ENCODE assay signal across 18 cellular contexts in genomic region chr7:147540743-147541142, GRCh38.
DNase-seq lines count a peak whose midpoint lies in the region; ATAC-seq, FAIRE-seq and TF ChIP-seq lines count a peak whose summit lies in the region.
"Had no signal": no experiment of that assay in that cellular context is flagged by ENCODE, and none has a peak within 500 bp of the region (broad histone marks: within the 10 kb centered on the region; RNA-seq: fewer than 3 reads in every experiment).

No MANE protein-coding gene starts in this region.

- FAIRE-seq in A549 (lab: Jason Lieb, UNC), result no peak
- FAIRE-seq: GM12891, GM18507 had no signal

- H3K9me3 ChIP-seq in A549 (no peaks in the 10 kb centered on the region; the same call in 1 of the 3 replicates), IMR-90 (ENCODE audit: control insufficient read depth, insufficient read depth, low read length) (0 out of 2 replicates have a peak, but pooled peaks cover 2% of the 10 kb centered on the region), skeletal muscle satellite cell (replicated peaks; ENCODE audit: low read length) (no peaks in the 10 kb centered on the region)

- no peak for TF ChIP-seq POLR2A in A549 (IDR thresholded peaks at IDR 0.05; ENCODE audit: low read length)
- no peak for TF ChIP-seq POLR2A in IMR-90 (IDR thresholded peaks at IDR 0.05; ENCODE audit: low read depth, low read length)

- H3K36me3 ChIP-seq in IMR-90 (ENCODE audit: control insufficient read depth, insufficient read depth, low read length) (no peaks in the 10 kb centered on the region), skeletal muscle satellite cell (ENCODE audit: insufficient read depth, low read length) (no peaks in the 10 kb centered on the region)
- H3K36me3 ChIP-seq: BLaER1 treated with 17β-estradiol and CSF1 and Interleukin-3, amounts not matched to agents 10 nM and 100 nM had no signal

- no peak overlapping the region for H2AFZ ChIP-seq in IMR-90 (replicated peaks; ENCODE audit: low read length, poor library complexity)
- H2AFZ ChIP-seq: GM23338 had no signal

- H2BK5ac ChIP-seq in IMR-90 (ENCODE audit: low read depth, low read length, poor library complexity, severe bottlenecking), result no peak overlapping the region

- H3K27ac ChIP-seq in A549 (no peak overlapping the region), IMR-90 (ENCODE audit: insufficient read depth, low read length) (no peak overlapping the region)
- H3K27ac ChIP-seq: BLaER1 treated with 17β-estradiol and CSF1 and Interleukin-3, amounts not matched to agents 10 nM and 100 nM had no signal

- BruUV-seq in IMR-90 (replicated peaks; lab: Mats Ljungman, UMichigan), result no TSS peak

- H3K4me2 ChIP-seq in A549 (no peak overlapping the region), IMR-90 (ENCODE audit: low read depth, low read length) (no peak overlapping the region), skeletal muscle satellite cell (ENCODE audit: low read length) (peak overlapping the region; percentile 8)
- H3K4me2 ChIP-seq: BLaER1 treated with 17β-estradiol and CSF1 and Interleukin-3, amounts not matched to agents 10 nM and 100 nM; GM23338 had no signal

- H2BK120ac ChIP-seq in IMR-90 (ENCODE audit: low read depth, low read length), result no peak overlapping the region

- 41% methylated on average over 6 of the region's 6 CpGs for WGBS in A549 (ENCODE audit: missing lambda C conversion rate)
- no CpG with 5 or more reads among the region's 6 CpGs for WGBS in IMR-90 (ENCODE audit: extremely low coverage in 2 of 2, insufficient read length in 1 of 2), 2 experiments

- H4K8ac ChIP-seq in IMR-90 (ENCODE audit: low read depth in 2 of 2, low read length in 2 of 2), result no peak overlapping the region

- no peak overlapping the region for H3K14ac ChIP-seq in IMR-90 (replicated peaks; ENCODE audit: low read depth, low read length)

- no peak overlapping the region for H3K4ac ChIP-seq in IMR-90 (ENCODE audit: low read depth, low read length)

- H3K18ac ChIP-seq in IMR-90 (ENCODE audit: low read depth, low read length), result no peak overlapping the region

- no peak overlapping the region for H3K4me3 ChIP-seq in A549
- H3K4me3 ChIP-seq in IMR-90 (ENCODE audit: insufficient read depth, low read depth, low read length), result no peak overlapping the region
- H3K4me3 ChIP-seq in skeletal muscle satellite cell (ENCODE audit: low read length), result no peak overlapping the region
- H3K4me3 ChIP-seq: BLaER1 treated with 17β-estradiol and CSF1 and Interleukin-3, amounts not matched to agents 10 nM and 100 nM; GM23338 had no signal

- CTCF ChIA-PET in A549 (lab: Yijun Ruan, JAX), result no interaction called here
- CTCF ChIA-PET in IMR-90 (lab: Yijun Ruan, JAX), result no interaction called here

- H3K9me1 ChIP-seq in IMR-90 (ENCODE audit: insufficient read depth, low read length), result no peaks in the 10 kb centered on the region

- no peak overlapping the region for H3K23ac ChIP-seq in IMR-90 (ENCODE audit: low read depth, low read length)

- dilution Hi-C loops in IMR-90 (cut with HindIII; ENCODE audit: low sequenced_read_pairs, unreplicated experiment), result no loop called here

- POLR2A ChIA-PET in A549 (lab: Yijun Ruan, JAX), result no interaction called here
- POLR2A ChIA-PET in IMR-90 (lab: Charles Lee; ENCODE audit: unreplicated experiment), result no interaction called here

- no peak overlapping the region for H3K9ac ChIP-seq in IMR-90 (ENCODE audit: low read depth, low read length)
- no peak overlapping the region for H3K9ac ChIP-seq in skeletal muscle satellite cell (ENCODE audit: low read depth, low read length)
- H3K9ac ChIP-seq: BLaER1 treated with 17β-estradiol and CSF1 and Interleukin-3, amounts not matched to agents 10 nM and 100 nM had no signal

- H2BK15ac ChIP-seq in IMR-90 (ENCODE audit: low read depth, low read length), result no peak overlapping the region

- H2BK20ac ChIP-seq in IMR-90 (ENCODE audit: low read depth, low read length), result no peak overlapping the region

- H3K4me1 ChIP-seq in A549 (no peaks in the 10 kb centered on the region), IMR-90 (ENCODE audit: control insufficient read depth, insufficient read depth, low read length) (no peaks in the 10 kb centered on the region), skeletal muscle satellite cell (ENCODE audit: control insufficient read depth, insufficient read depth, low read length) (peaks cover 13% of the 10 kb centered on the region)

- TF ChIP-seq RAD21 in A549 (conservative IDR thresholded peaks at IDR 0.05 in 1 of 2, IDR thresholded peaks at IDR 0.05 in 1 of 2) (no peak), IMR-90 (IDR thresholded peaks at IDR 0.05; ENCODE audit: low read length) (no peak)

- no peak for TF ChIP-seq EP300 in A549 (IDR thresholded peaks at IDR 0.05)

- H4K20me1 ChIP-seq in IMR-90 (ENCODE audit: insufficient read depth, low read length), result no peaks in the 10 kb centered on the region
- H4K20me1 ChIP-seq: BLaER1 treated with 17β-estradiol and CSF1 and Interleukin-3, amounts not matched to agents 10 nM and 100 nM had no signal

- no peak overlapping the region for H2AK9ac ChIP-seq in IMR-90 (replicated peaks; ENCODE audit: low read depth, low read length, poor library complexity)

- intact Hi-C loops in IMR-90 (cut with micrococcal nuclease), result no loop called here

- DNase-seq in A549 (ENCODE audit: low read depth in 1 of 2, low spot score in 1 of 2), result no peak
- no peak for DNase-seq in IMR-90
- DNase-seq in NCI-H524 treated with DMSO at 0.1 percent for 48 hours (lab: John Stamatoyannopoulos, UW), result peak; percentile 72
- no peak for DNase-seq in activated naive CD4-positive, alpha-beta T cell treated with Interleukin-2 at 50 U/mL for 16 hours
- DNase-seq: Calu3; CD4-positive, alpha-beta T cell; COR-L47; DMS53; DMS79 treated with DMSO at 0.1 percent for 48 hours; GF-D8; H9 had no signal

- no peak overlapping the region for H3K56ac ChIP-seq in IMR-90 (ENCODE audit: extremely low read depth, insufficient read depth, low read length)

- TF ChIP-seq CTCF in A549 (IDR thresholded peaks at IDR 0.05) (no peak), IMR-90 (conservative IDR thresholded peaks at IDR 0.05; ENCODE audit: low read depth, low read length) (no peak)

- H4K5ac ChIP-seq in IMR-90 (ENCODE audit: low read depth, low read length), result no peak overlapping the region

- in situ Hi-C loops in IMR-90 (cut with MboI; ENCODE audit: low sequenced_read_pairs), result no loop called here

- H3K27me3 ChIP-seq in IMR-90 (ENCODE audit: control insufficient read depth, insufficient read depth, low read length) (no peaks in the 10 kb centered on the region), skeletal muscle satellite cell (ENCODE audit: control insufficient read depth, insufficient read depth, low read length) (no peaks in the 10 kb centered on the region)
- H3K27me3 ChIP-seq: BLaER1 treated with 17β-estradiol and CSF1 and Interleukin-3, amounts not matched to agents 10 nM and 100 nM had no signal

- no peak overlapping the region for H2AK5ac ChIP-seq in IMR-90 (ENCODE audit: low read depth, low read length)

- H4K91ac ChIP-seq in IMR-90 (ENCODE audit: insufficient read depth, low read depth, low read length), result no peak overlapping the region

- ATAC-seq in A549 (no peak), IMR-90 (ENCODE audit: low read depth) (no peak), HG03045 (IDR thresholded peaks at IDR 0.05; ENCODE audit: unreplicated experiment) (no peak)
- ATAC-seq: GM23338, HCT116 had no signal

- H3K79me1 ChIP-seq in IMR-90 (ENCODE audit: low read depth in 1 of 2, low read length in 2 of 2), result no peaks in the 10 kb centered on the region

TF ChIP-seq in A549, 52 proteins besides CTCF, POLR2A, EP300 and RAD21:
- TF ChIP-seq MAFK (IDR thresholded peaks at IDR 0.05; ENCODE audit: partially characterized antibody) (peak; percentile 38), ZSCAN20 (CRISPR knock-in tag; IDR thresholded peaks at IDR 0.05) (no peak), PHF8 (IDR thresholded peaks at IDR 0.05; ENCODE audit: borderline replicate concordance, low read depth) (no peak)

TF ChIP-seq in IMR-90, 13 proteins besides CTCF, POLR2A, EP300 and RAD21:
- peak; percentile 71 for TF ChIP-seq MAFK (IDR thresholded peaks at IDR 0.05; ENCODE audit: low read depth, low read length)
- TF ChIP-seq MAZ (IDR thresholded peaks at IDR 0.05; ENCODE audit: borderline replicate concordance, low read depth, low read length), result no peak
TF ChIP-seq in IMR-90: peak in this region for 1.
